ENCODE assay signal across 3 cellular contexts in genomic region chr9:89953824-89954223, GRCh38.
TF ChIP-seq lines count a peak whose summit lies in the region.

No MANE protein-coding gene starts in this region.

TF ChIP-seq in SK-N-SH, 30 proteins besides CTCF, POLR2A, EP300 and RAD21 (continued from another document):
- TF ChIP-seq, protein P1, sequence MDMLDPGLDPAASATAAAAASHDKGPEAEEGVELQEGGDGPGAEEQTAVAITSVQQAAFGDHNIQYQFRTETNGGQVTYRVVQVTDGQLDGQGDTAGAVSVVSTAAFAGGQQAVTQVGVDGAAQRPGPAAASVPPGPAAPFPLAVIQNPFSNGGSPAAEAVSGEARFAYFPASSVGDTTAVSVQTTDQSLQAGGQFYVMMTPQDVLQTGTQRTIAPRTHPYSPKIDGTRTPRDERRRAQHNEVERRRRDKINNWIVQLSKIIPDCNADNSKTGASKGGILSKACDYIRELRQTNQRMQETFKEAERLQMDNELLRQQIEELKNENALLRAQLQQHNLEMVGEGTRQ (IDR thresholded peaks at IDR 0.05; ENCODE audit: borderline replicate concordance, low read depth, low read length): no peak
- TF ChIP-seq TCF12 (IDR thresholded peaks at IDR 0.05) (no peak), FOXM1 (IDR thresholded peaks at IDR 0.05; ENCODE audit: low read depth) (no peak)
- TF ChIP-seq, protein P2, sequence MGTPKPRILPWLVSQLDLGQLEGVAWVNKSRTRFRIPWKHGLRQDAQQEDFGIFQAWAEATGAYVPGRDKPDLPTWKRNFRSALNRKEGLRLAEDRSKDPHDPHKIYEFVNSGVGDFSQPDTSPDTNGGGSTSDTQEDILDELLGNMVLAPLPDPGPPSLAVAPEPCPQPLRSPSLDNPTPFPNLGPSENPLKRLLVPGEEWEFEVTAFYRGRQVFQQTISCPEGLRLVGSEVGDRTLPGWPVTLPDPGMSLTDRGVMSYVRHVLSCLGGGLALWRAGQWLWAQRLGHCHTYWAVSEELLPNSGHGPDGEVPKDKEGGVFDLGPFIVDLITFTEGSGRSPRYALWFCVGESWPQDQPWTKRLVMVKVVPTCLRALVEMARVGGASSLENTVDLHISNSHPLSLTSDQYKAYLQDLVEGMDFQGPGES (IDR thresholded peaks at IDR 0.05; ENCODE audit: low read depth, low read length): no peak

TF ChIP-seq in SK-N-SH treated with all-trans-retinoic acid at 6 μM for 48 hours, 23 proteins besides CTCF, POLR2A, EP300 and RAD21 (continued from another document):
- TF ChIP-seq, protein P3, sequence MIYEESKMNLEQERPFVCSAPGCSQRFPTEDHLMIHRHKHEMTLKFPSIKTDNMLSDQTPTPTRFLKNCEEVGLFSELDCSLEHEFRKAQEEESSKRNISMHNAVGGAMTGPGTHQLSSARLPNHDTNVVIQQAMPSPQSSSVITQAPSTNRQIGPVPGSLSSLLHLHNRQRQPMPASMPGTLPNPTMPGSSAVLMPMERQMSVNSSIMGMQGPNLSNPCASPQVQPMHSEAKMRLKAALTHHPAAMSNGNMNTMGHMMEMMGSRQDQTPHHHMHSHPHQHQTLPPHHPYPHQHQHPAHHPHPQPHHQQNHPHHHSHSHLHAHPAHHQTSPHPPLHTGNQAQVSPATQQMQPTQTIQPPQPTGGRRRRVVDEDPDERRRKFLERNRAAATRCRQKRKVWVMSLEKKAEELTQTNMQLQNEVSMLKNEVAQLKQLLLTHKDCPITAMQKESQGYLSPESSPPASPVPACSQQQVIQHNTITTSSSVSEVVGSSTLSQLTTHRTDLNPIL (CRISPR knock-in tag; IDR thresholded peaks at IDR 0.05; ENCODE audit: low read depth): no peak
- TF ChIP-seq ISL1 (CRISPR knock-in tag; IDR thresholded peaks at IDR 0.05): no peak
- TF ChIP-seq TCF4 (CRISPR knock-in tag; IDR thresholded peaks at IDR 0.05; ENCODE audit: borderline replicate concordance): no peak
- no peak for TF ChIP-seq CSDC2 (CRISPR knock-in tag; IDR thresholded peaks at IDR 0.05)
- TF ChIP-seq ZNF8 (CRISPR knock-in tag; IDR thresholded peaks at IDR 0.05): no peak

TF ChIP-seq in GM12878, 131 proteins besides CTCF, POLR2A, EP300 and RAD21 (continued from another document):
- TF ChIP-seq, protein P4, sequence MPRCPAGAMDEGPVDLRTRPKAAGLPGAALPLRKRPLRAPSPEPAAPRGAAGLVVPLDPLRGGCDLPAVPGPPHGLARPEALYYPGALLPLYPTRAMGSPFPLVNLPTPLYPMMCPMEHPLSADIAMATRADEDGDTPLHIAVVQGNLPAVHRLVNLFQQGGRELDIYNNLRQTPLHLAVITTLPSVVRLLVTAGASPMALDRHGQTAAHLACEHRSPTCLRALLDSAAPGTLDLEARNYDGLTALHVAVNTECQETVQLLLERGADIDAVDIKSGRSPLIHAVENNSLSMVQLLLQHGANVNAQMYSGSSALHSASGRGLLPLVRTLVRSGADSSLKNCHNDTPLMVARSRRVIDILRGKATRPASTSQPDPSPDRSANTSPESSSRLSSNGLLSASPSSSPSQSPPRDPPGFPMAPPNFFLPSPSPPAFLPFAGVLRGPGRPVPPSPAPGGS (IDR thresholded peaks at IDR 0.05; ENCODE audit: borderline replicate concordance, insufficient read depth, low read depth, low read length, poor library complexity, severe bottlenecking): peak; percentile 43
